Comparison of ENCODE assay signal across 5 cellular contexts in genomic region chr11:114771172-114771571, GRCh38.
"Had no signal": no experiment of that assay in that cellular context is flagged by ENCODE, and none has a peak within 500 bp of the region (broad histone marks: within the 10 kb centered on the region; RNA-seq: fewer than 3 reads in every experiment).

No MANE protein-coding gene starts in this region.

- H3K4me3 ChIP-seq: K562 had no signal

- H3K27ac ChIP-seq: HL-60 had no signal

- DNase-seq: IMR-90, KBM-7, KG1 had no signal
